In the genomic region with DNA sequence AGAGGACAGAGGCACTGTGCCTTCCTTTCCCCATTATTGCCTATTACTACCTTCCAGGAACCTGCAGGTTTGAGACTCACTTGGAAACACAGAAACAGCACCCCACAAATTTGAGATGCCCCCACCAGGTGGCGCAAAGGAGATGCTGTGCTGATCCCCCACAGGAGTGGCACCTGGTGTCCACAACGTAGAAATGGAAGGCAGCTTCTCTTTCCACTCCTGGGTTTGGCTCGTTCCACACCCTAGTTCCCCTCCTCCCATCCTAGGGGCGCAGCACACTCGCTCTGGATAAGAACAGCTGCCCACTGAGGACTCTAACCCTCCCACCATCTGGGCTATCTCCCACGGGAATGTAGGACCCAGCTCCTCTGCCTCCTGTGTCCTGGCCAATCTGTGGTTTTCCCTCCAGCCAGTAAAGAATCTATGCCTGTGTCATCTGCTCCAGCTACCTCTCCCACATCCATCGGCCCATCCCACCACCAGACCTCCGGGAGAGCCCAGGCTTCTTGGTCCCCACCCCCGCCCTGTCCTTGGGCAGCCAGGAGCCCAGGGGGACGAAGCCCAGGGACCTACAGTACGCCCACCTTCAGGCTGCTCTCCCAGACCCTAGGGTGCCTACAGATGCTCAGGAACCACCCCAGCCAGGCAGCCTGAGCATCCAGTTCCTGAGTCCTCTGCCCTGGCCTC, we compare ENCODE assay signal across 8 cellular contexts. TPM values are rescaled to one million over a fixed set of nuclear protein-coding genes. Genes with fewer than 3 reads are reported as not detected.
DNase-seq lines count a peak whose midpoint lies in the region; ATAC-seq and TF ChIP-seq lines count a peak whose summit lies in the region.

No MANE protein-coding gene starts in this region.

- H3K36me3 Mint-ChIP-seq in T-helper 1 cell treated with Interleukin-12 subunit alpha and Interleukin-12 subunit beta and Interleukin-4 antibody, amounts not matched to agents 30 μg/mL and 1 μg/mL, for 36 hours (ENCODE audit: low read depth), result peaks cover 3% of the 10 kb centered on the region

- H3K9me3 ChIP-seq in uterus, result no peaks in the 10 kb centered on the region

- no peaks in the 10 kb centered on the region for H3K4me1 ChIP-seq in uterus

- peak in 1 of 2 donors; percentile 36 for TF ChIP-seq POLR2A in uterus (IDR thresholded peaks at IDR 0.05)

- intact Hi-C loops in left ventricle myocardium superior (cut with micrococcal nuclease), result no loop called here
- intact Hi-C loops in uterus (cut with DNase I; ENCODE audit: low total_unique reads), result loop anchor here (1.0 kb wide), 1 partner anchor 20 kb away; no protein-coding TSS in a partner anchor

- ATAC-seq in left ventricle myocardium superior (peak; percentile 26), HG02852 (IDR thresholded peaks at IDR 0.05; ENCODE audit: unreplicated experiment) (no peak)

- DNase-seq in NCI-H1694 treated with DMSO at 0.1 percent for 48 hours (lab: John Stamatoyannopoulos, UW), result peak; percentile 94
- DNase-seq in amniotic stem cell (lab: John Stamatoyannopoulos, UW), result peak; percentile 71
- DNase-seq in left ventricle myocardium superior, result peak; percentile 90
- peak; percentile 70 for DNase-seq in putamen (ENCODE audit: low spot score)
- DNase-seq in uterus, result peak; percentile 86 to 87

- H3K4me3 ChIP-seq in GM12875 (ENCODE audit: low read depth, low read length), result no peak overlapping the region
- peak overlapping the region; percentile 62 to 76 for H3K4me3 ChIP-seq in uterus

- peak overlapping the region; percentile 91 for H3K27ac Mint-ChIP-seq in T-helper 1 cell treated with Interleukin-12 subunit alpha and Interleukin-12 subunit beta and Interleukin-4 antibody, amounts not matched to agents 30 μg/mL and 1 μg/mL, for 36 hours

- H3K36me3 ChIP-seq in uterus, result no peaks in the 10 kb centered on the region

- no peaks in the 10 kb centered on the region for H3K9me3 Mint-ChIP-seq in T-helper 1 cell treated with Interleukin-12 subunit alpha and Interleukin-12 subunit beta and Interleukin-4 antibody, amounts not matched to agents 30 μg/mL and 1 μg/mL, for 36 hours

- no peaks in the 10 kb centered on the region for H3K27me3 Mint-ChIP-seq in T-helper 1 cell treated with Interleukin-12 subunit alpha and Interleukin-12 subunit beta and Interleukin-4 antibody, amounts not matched to agents 30 μg/mL and 1 μg/mL, for 36 hours (ENCODE audit: low read depth)

- H3K4me1 Mint-ChIP-seq in T-helper 1 cell treated with Interleukin-12 subunit alpha and Interleukin-12 subunit beta and Interleukin-4 antibody, amounts not matched to agents 30 μg/mL and 1 μg/mL, for 36 hours (ENCODE audit: low read depth), result peaks cover 24% of the 10 kb centered on the region

- H3K27ac ChIP-seq in uterus, result peak overlapping the region; percentile 99

- peak overlapping the region; percentile 57 for H3K4me3 Mint-ChIP-seq in T-helper 1 cell treated with Interleukin-12 subunit alpha and Interleukin-12 subunit beta and Interleukin-4 antibody, amounts not matched to agents 30 μg/mL and 1 μg/mL, for 36 hours

- peak; percentile 85 for TF ChIP-seq CTCF in GM12875 (IDR thresholded peaks at IDR 0.05; ENCODE audit: borderline replicate concordance, insufficient read depth, low read depth, low read length)
- TF ChIP-seq CTCF in uterus (IDR thresholded peaks at IDR 0.05), result peak; percentile 85 to 94 (median 88)

- no peaks in the 10 kb centered on the region for H3K27me3 ChIP-seq in uterus

RNA-seq across cellular contexts. Expression of gene THBS3, which starts 0.7 kb away (rescaled TPM):
- total RNA-seq in left ventricle myocardium superior (6.3 TPM), uterus (100 to 1,000 TPM in 1 of 4 donors, 10 to 100 TPM in 3; 11.8 to 101 (median 38.3) TPM)

RNA-seq across cellular contexts. Expression of gene MTX1, which starts 1.5 kb away (rescaled TPM):
- total RNA-seq in left ventricle myocardium superior (14.1 TPM), uterus (10 to 100 TPM in 3 of 4 donors, 1 to 10 TPM in 1; 9.7 to 62.4 (median 26.0) TPM)

RNA-seq across cellular contexts. Expression of gene TRIM46, which starts 33.4 kb away (rescaled TPM):
- total RNA-seq in left ventricle myocardium superior, result 0.22 TPM
- total RNA-seq in uterus, result 1 to 10 TPM in 3 of 4 donors, under 1 TPM in 1; 0.26 to 4.6 (median 2.5) TPM

RNA-seq across cellular contexts. Expression of gene KRTCAP2, which starts 33.9 kb away (rescaled TPM):
- total RNA-seq in left ventricle myocardium superior (134 TPM), uterus (100 to 1,000 TPM in 1 of 4 donors, 10 to 100 TPM in 2, 1 to 10 TPM in 1; 1.5 to 200 (median 62.5) TPM)

RNA-seq across cellular contexts. Expression of gene ENTREP3, which starts 48.2 kb away (rescaled TPM):
- total RNA-seq in left ventricle myocardium superior (15.0 TPM), uterus (10 to 100 TPM in 2 of 4 donors, 1 to 10 TPM in 2; 5.3 to 28.2 (median 11.7) TPM)
